Comparison of ENCODE assay signal across 1 cellular context in genomic region chr6:34981951-34982350, GRCh38.
TF ChIP-seq lines count a peak whose summit lies in the region.

No MANE protein-coding gene starts in this region.

TF ChIP-seq in GM23338, 12 proteins besides CTCF, POLR2A, EP300 and RAD21 (continued from another document):
- TF ChIP-seq ZNF462 (CRISPR knock-in tag; IDR thresholded peaks at IDR 0.05) (no peak), CREB1 (CRISPR knock-in tag; IDR thresholded peaks at IDR 0.05; ENCODE audit: low read depth) (no peak), ZNF331 (CRISPR knock-in tag; IDR thresholded peaks at IDR 0.05; ENCODE audit: low read depth) (no peak), JUNB (IDR thresholded peaks at IDR 0.05; ENCODE audit: unreplicated experiment) (no peak), EZH2 (IDR thresholded peaks at IDR 0.05; ENCODE audit: low read depth, unreplicated experiment) (no peak)
